Comparison of ENCODE assay signal across 23 cellular contexts in genomic region chr20:32021091-32021490, GRCh38. TPM values are rescaled to one million over a fixed set of nuclear protein-coding genes. Genes with fewer than 3 reads are reported as not detected.
DNase-seq lines count a peak whose midpoint lies in the region; ATAC-seq and TF ChIP-seq lines count a peak whose summit lies in the region.
"Had no signal": no experiment of that assay in that cellular context is flagged by ENCODE, and none has a peak within 500 bp of the region (broad histone marks: within the 10 kb centered on the region; RNA-seq: fewer than 3 reads in every experiment).

No MANE protein-coding gene starts in this region.

- H3K9me3 Mint-ChIP-seq in neural crest cell: no peaks in the 10 kb centered on the region
- peaks cover 0 to 2% (median 0%) of the 10 kb centered on the region in 5 donors for H3K9me3 Mint-ChIP-seq in CD8-positive, alpha-beta memory T cell

- DNase-seq in M059J (ENCODE audit: low read depth) (peak; percentile 62), cerebellar cortex (ENCODE audit: low spot score) (peak; percentile 2), neural crest cell (ENCODE audit: low read depth, low spot score) (no peak), iPS-NIHi11 (ENCODE audit: low spot score) (no peak)
- DNase-seq in effector CD4-positive, alpha-beta T cell: no peak
- DNase-seq in CD8-positive, alpha-beta memory T cell: no peak
- DNase-seq: ACHN, AML-193, DMS79 treated with DMSO at 0.1 percent for 48 hours, GOT3, NCI-H1105 treated with DMSO at 0.1 percent for 48 hours, NCI-H1694, NCI-H2081 treated with DMSO at 0.1 percent for 48 hours, NCI-H510A treated with DMSO at 0.1 percent for 48 hours, NCI-H774, OCI-M1, RPMI8226, SHP77 treated with DMSO at 0.1 percent for 48 hours, SK-N-SH had no signal

- H3K36me3 Mint-ChIP-seq in neural crest cell (ENCODE audit: low read depth): no peaks in the 10 kb centered on the region
- peaks cover 0 to 4% (median 3%) of the 10 kb centered on the region in 3 donors for H3K36me3 Mint-ChIP-seq in CD8-positive, alpha-beta memory T cell

- no peak for TF ChIP-seq CTCF in neural crest cell (conservative IDR thresholded peaks at IDR 0.05)

- H3K27me3 ChIP-seq in CD8-positive, alpha-beta memory T cell (ENCODE audit: insufficient read depth, low read length, poor library complexity, severe bottlenecking): peaks cover 25% of the 10 kb centered on the region

- peaks cover 9% of the 10 kb centered on the region for H3K4me1 Mint-ChIP-seq in neural crest cell
- H3K4me1 Mint-ChIP-seq in CD8-positive, alpha-beta memory T cell: peaks cover 18 to 26% (median 25%) of the 10 kb centered on the region in 3 donors

- POLR2A ChIA-PET in CD8-positive, alpha-beta memory T cell (lab: Charles Lee): no interaction called here

- no peaks in the 10 kb centered on the region for H3K9me3 ChIP-seq in CD8-positive, alpha-beta memory T cell (ENCODE audit: low read length)
- H3K9me3 ChIP-seq: SK-N-SH had no signal

- no peak for ATAC-seq in GM21723 (IDR thresholded peaks at IDR 0.05; ENCODE audit: unreplicated experiment)
- ATAC-seq: HCT116, K562 had no signal

- H3K4me3 ChIP-seq in CD8-positive, alpha-beta memory T cell (ENCODE audit: low read length): no peak overlapping the region
- H3K4me3 ChIP-seq: K562 had no signal

- CTCF ChIA-PET in CD8-positive, alpha-beta memory T cell (lab: Charles Lee): interaction anchor here (1.7 kb wide), 1 partner anchor 198 kb away, joined by 5 read pairs; no protein-coding TSS in a partner anchor

- H3K4me3 Mint-ChIP-seq in neural crest cell: peak overlapping the region; percentile 67
- peak overlapping the region in 1 of 7 donors; percentile 45 for H3K4me3 Mint-ChIP-seq in CD8-positive, alpha-beta memory T cell

- no peaks in the 10 kb centered on the region for H3K36me3 ChIP-seq in CD8-positive, alpha-beta memory T cell (ENCODE audit: insufficient read depth, low read length)

- H3K27ac Mint-ChIP-seq in neural crest cell (ENCODE audit: unreplicated experiment): no peak overlapping the region
- no peak overlapping the region for H3K27ac Mint-ChIP-seq in CD8-positive, alpha-beta memory T cell

- no peak overlapping the region for H3K27ac ChIP-seq in CD8-positive, alpha-beta memory T cell (ENCODE audit: low read depth, low read length)
- H3K27ac ChIP-seq: C4-2B had no signal

- peaks cover 11% of the 10 kb centered on the region for H3K4me1 ChIP-seq in CD8-positive, alpha-beta memory T cell (ENCODE audit: insufficient read depth, low read length)

- H3K27me3 Mint-ChIP-seq in neural crest cell (ENCODE audit: low read depth): peaks cover 93% of the 10 kb centered on the region
- H3K27me3 Mint-ChIP-seq in CD8-positive, alpha-beta memory T cell: peaks cover 49 to 85% of the 10 kb centered on the region in 2 donors

RNA-seq across cellular contexts. Expression of gene CCM2L, which starts 10.9 kb away (rescaled TPM):
- not detected in 2 replicates for total RNA-seq in M059J (2014; rRNA removed; shearing (Covaris generic))
- total RNA-seq in neural crest cell: 0.14 and 0.26 TPM in 2 replicates
- not detected for total RNA-seq in CD8-positive, alpha-beta memory T cell
- polyA plus RNA-seq in CD8-positive, alpha-beta memory T cell: not detected
- total RNA-seq: K562 had no signal
- polyA plus RNA-seq: SK-N-SH had no signal

RNA-seq across cellular contexts. Expression of gene HCK, which starts 31.0 kb away (rescaled TPM):
- total RNA-seq in M059J (2014; rRNA removed; shearing (Covaris generic)): 0.27 TPM in 1 of 2 replicates, not detected in the other
- total RNA-seq in neural crest cell: not detected in 2 replicates
- under 1 TPM; 0.28 to 0.53 TPM for total RNA-seq in CD8-positive, alpha-beta memory T cell
- not detected for polyA plus RNA-seq in CD8-positive, alpha-beta memory T cell
- polyA plus RNA-seq: SK-N-SH had no signal

RNA-seq across cellular contexts. Expression of gene XKR7, which starts 53.1 kb away (rescaled TPM):
- 0.05 TPM in 1 of 2 replicates, not detected in the other for total RNA-seq in M059J (2014; rRNA removed; shearing (Covaris generic))
- 4.5 and 4.9 TPM in 2 replicates for total RNA-seq in neural crest cell
- total RNA-seq in CD8-positive, alpha-beta memory T cell: not detected
- polyA plus RNA-seq in CD8-positive, alpha-beta memory T cell: 0.02 TPM
- polyA plus RNA-seq: K562 had no signal

Comparison
In these comparisons a context has a peak if more than half of its experiments do, and no peak if none do; other contexts are left out.
1. DNase-seq: peak in M059J (single experiment) and cerebellar cortex (single experiment); none in neural crest cell (single experiment), effector CD4-positive, alpha-beta T cell (single experiment), CD8-positive, alpha-beta memory T cell (0 of 5) and iPS-NIHi11 (single experiment).